In genomic region chr9:32526707-32527048, GRCh38 we compare ENCODE assay signal across 8 cellular contexts. TPM values are rescaled to one million over a fixed set of nuclear protein-coding genes. Genes with fewer than 3 reads are reported as not detected.
DNase-seq lines count a peak whose midpoint lies in the region; ATAC-seq, FAIRE-seq and TF ChIP-seq lines count a peak whose summit lies in the region.

No MANE protein-coding gene starts in this region.

- RAD21 ChIA-PET in GM12878 (lab: Charles Lee; ENCODE audit: unreplicated experiment), result interaction anchor here (0.5 to 2.5 kb wide), 8 partner anchors 10 to 149 kb away, joined by 3 to 36 read pairs (median 10); partner anchors contain the start of genes ACO1 and NDUFB6

- TF ChIP-seq EP300 in GM12878 (IDR thresholded peaks at IDR 0.05; ENCODE audit: borderline replicate concordance in 1 of 2, control insufficient read depth in 1 of 2, low read depth in 2 of 2, low read length in 2 of 2), result no peak

- H3K9me3 Mint-ChIP-seq in activated naive CD4-positive, alpha-beta T cell treated with anti-CD3 and anti-CD28 coated beads, Interleukin-2, amount 10 ng/mL, durations not matched to agents 7 days and 5 days, result peaks cover 10% of the 10 kb centered on the region
- H3K9me3 Mint-ChIP-seq in type B pancreatic cell, result peaks cover 5% of the 10 kb centered on the region

- ATAC-seq in GM12878 (no peak), lung (ENCODE audit: insufficient read depth, low FRiP score) (no peak), HG03108 (IDR thresholded peaks at IDR 0.05; ENCODE audit: unreplicated experiment) (no peak), GM19035 (IDR thresholded peaks at IDR 0.05; ENCODE audit: unreplicated experiment) (no peak)

- SMC1A ChIA-PET in GM12878 (lab: Charles Lee; ENCODE audit: uncharacterized antibody, unreplicated experiment), result interaction anchor here (0.6 to 4.4 kb wide), 6 partner anchors 25 to 147 kb away, joined by 3 to 40 read pairs (median 13); partner anchors contain the start of genes ACO1, NDUFB6, SMIM27 and TOPORS

- POLR2A ChIA-PET in GM12878 (lab: Charles Lee), result interaction anchor here (0.7 to 3.3 kb wide), 8 partner anchors 9 to 141 kb away, joined by 3 to 19 read pairs (median 4); partner anchors contain the start of genes SMIM27 and TOPORS

- DNase-seq in activated naive CD4-positive, alpha-beta T cell treated with anti-CD3 and anti-CD28 coated beads, Interleukin-2, amount 10 ng/mL, durations not matched to agents 7 days and 5 days, result no peak
- DNase-seq in activated naive CD4-positive, alpha-beta T cell treated with Interleukin-2 at 50 U/mL for 16 hours, result no peak
- no peak for DNase-seq in GM12878 (ENCODE audit: low read depth, low spot score)
- no peak for DNase-seq in lung (ENCODE audit: low spot score)
- DNase-seq in type B pancreatic cell (ENCODE audit: extremely low spot score, unreplicated experiment), result no peak
- no peak for DNase-seq in stimulated activated CD4-positive, alpha-beta T cell treated with anti-CD3 and anti-CD28 coated beads, Interleukin-12 subunit alpha, Interleukin-12 subunit beta, amount 100 ng/mL, for 4 hours

- H3K4me1 ChIP-seq in GM12878 (ENCODE audit: control insufficient read depth, insufficient read depth, low read length) (no peaks in the 10 kb centered on the region; the same call in 1 of the 2 replicates), lung (ENCODE audit: control insufficient read depth in 2 of 2, insufficient read depth in 2 of 2, low read length in 2 of 2) (peaks cover 4 to 17% of the 10 kb centered on the region in 2 donors)

- 0% methylated on average over 2 of the region's 2 CpGs for WGBS in GM12878 (ENCODE audit: insufficient coverage, insufficient replicate concordance, low lambda C conversion rate, missing lambda C conversion rate)
- WGBS in lung, 2 donors, result 12 to 18% methylated on average over 2 of the region's 2 CpGs

- CTCF ChIA-PET in activated naive CD4-positive, alpha-beta T cell treated with anti-CD3 and anti-CD28 coated beads, Interleukin-2, amount 10 ng/mL, durations not matched to agents 7 days and 5 days (lab: Charles Lee), result interaction anchor here (0.6 to 2.3 kb wide), 11 partner anchors 10 to 346 kb away, joined by 3 to 25 read pairs (median 6); partner anchors contain the start of genes ACO1 and NDUFB6
- CTCF ChIA-PET in GM12878 (lab: Yijun Ruan, JAX), result interaction anchor here (1.1 to 3.3 kb wide), 10 partner anchors 18 to 275 kb away, joined by 3 to 58 read pairs (median 16); partner anchors contain the start of genes ACO1, NDUFB6, SMIM27 and TOPORS

- H3K27me3 ChIP-seq in GM12878 (replicated peaks in 1 of 2; ENCODE audit: control insufficient read depth in 2 of 2, insufficient read depth in 2 of 2, low read length in 1 of 2) (no peaks in the 10 kb centered on the region), lung (ENCODE audit: control insufficient read depth, insufficient read depth) (no peaks in the 10 kb centered on the region)

- no TSS peak for BruUV-seq in GM12878 (replicated peaks; lab: Mats Ljungman, UMichigan)

- TF ChIP-seq RAD21 in GM12878 (IDR thresholded peaks at IDR 0.05; ENCODE audit: insufficient read depth, low read depth, low read length), result no peak

- peaks cover 43% of the 10 kb centered on the region for H3K4me1 Mint-ChIP-seq in activated naive CD4-positive, alpha-beta T cell treated with anti-CD3 and anti-CD28 coated beads, Interleukin-2, amount 10 ng/mL, durations not matched to agents 7 days and 5 days
- peaks cover 10% of the 10 kb centered on the region for H3K4me1 Mint-ChIP-seq in type B pancreatic cell (ENCODE audit: unreplicated experiment)

- H4K20me1 ChIP-seq in GM12878 (ENCODE audit: control insufficient read depth, insufficient read depth), result no peaks in the 10 kb centered on the region

- peaks cover 32% of the 10 kb centered on the region for H3K36me3 Mint-ChIP-seq in activated naive CD4-positive, alpha-beta T cell treated with anti-CD3 and anti-CD28 coated beads, Interleukin-2, amount 10 ng/mL, durations not matched to agents 7 days and 5 days
- H3K36me3 Mint-ChIP-seq in type B pancreatic cell, result peaks cover 22% of the 10 kb centered on the region

- H3K4me3 ChIP-seq in GM12878, result peak overlapping the region; percentile 98
- H3K4me3 ChIP-seq in lung, result peak overlapping the region; percentile 69

- no peaks in the 10 kb centered on the region for H3K27me3 Mint-ChIP-seq in activated naive CD4-positive, alpha-beta T cell treated with anti-CD3 and anti-CD28 coated beads, Interleukin-2, amount 10 ng/mL, durations not matched to agents 7 days and 5 days
- no peaks in the 10 kb centered on the region for H3K27me3 Mint-ChIP-seq in type B pancreatic cell

- H3K9ac ChIP-seq in GM12878 (ENCODE audit: control insufficient read depth, insufficient read depth, low read length), result peak overlapping the region; percentile 89

- no peak for TF ChIP-seq POLR2A in GM12878 (IDR thresholded peaks at IDR 0.05; ENCODE audit: low read depth, low read length)

- H3K9me3 ChIP-seq in GM12878 (replicated peaks; ENCODE audit: control insufficient read depth, insufficient read depth, low read length) (no peaks in the 10 kb centered on the region; the same call in 2 of the 3 replicates), lung (ENCODE audit: control insufficient read depth in 2 of 2, insufficient read depth in 1 of 2, low read length in 1 of 2) (no peaks in the 10 kb centered on the region)

- H2AFZ ChIP-seq in GM12878 (ENCODE audit: control insufficient read depth, low read depth, low read length), result peak overlapping the region; percentile 85

- peak overlapping the region; percentile 94 for H3K27ac Mint-ChIP-seq in activated naive CD4-positive, alpha-beta T cell treated with anti-CD3 and anti-CD28 coated beads, Interleukin-2, amount 10 ng/mL, durations not matched to agents 7 days and 5 days
- H3K27ac Mint-ChIP-seq in type B pancreatic cell, result peak overlapping the region; percentile 90

- intact Hi-C loops in GM12878 (cut with micrococcal nuclease; ENCODE audit: unreplicated experiment), result loop anchor here (1.0 kb wide), 2 partner anchors 26 to 148 kb away; partner anchors contain the start of genes SMIM27 and TOPORS

- in situ Hi-C loops in GM12878 (cut with MboI), result no loop called here

- FAIRE-seq in GM12878 (lab: Jason Lieb, UNC), result no peak

- peaks cover 25% of the 10 kb centered on the region for H3K79me2 ChIP-seq in GM12878 (ENCODE audit: control insufficient read depth, insufficient read depth, low read length)

- peak overlapping the region; percentile 91 for H3K4me3 Mint-ChIP-seq in activated naive CD4-positive, alpha-beta T cell treated with anti-CD3 and anti-CD28 coated beads, Interleukin-2, amount 10 ng/mL, durations not matched to agents 7 days and 5 days
- H3K4me3 Mint-ChIP-seq in type B pancreatic cell, result peak overlapping the region; percentile 94

- no peaks in the 10 kb centered on the region for H3K36me3 ChIP-seq in GM12878 (ENCODE audit: control insufficient read depth in 2 of 2, insufficient read depth in 2 of 2, low read length in 1 of 2)
- H3K36me3 ChIP-seq in lung (ENCODE audit: control insufficient read depth in 2 of 2, insufficient read depth in 2 of 2, low read length in 2 of 2), result peaks cover 0 to 1% of the 10 kb centered on the region in 2 donors

- TF ChIP-seq CTCF in GM12878 (IDR thresholded peaks at IDR 0.05 in 2 of 3, conservative IDR thresholded peaks at IDR 0.05 in 1 of 3; ENCODE audit: control insufficient read depth in 2 of 3, extremely low read depth in 1 of 3, insufficient read depth in 1 of 3, low read depth in 3 of 3, low read length in 3 of 3), result no peak
- TF ChIP-seq CTCF in lung (IDR thresholded peaks at IDR 0.05; ENCODE audit: control extremely low read depth, extremely low read depth), result no peak
- no peak for TF ChIP-seq CTCF in type B pancreatic cell (conservative IDR thresholded peaks at IDR 0.05)

- peak overlapping the region; percentile 84 for H3K27ac ChIP-seq in GM12878 (ENCODE audit: control insufficient read depth, insufficient read depth)
- peak overlapping the region; percentile 9 to 92 for H3K27ac ChIP-seq in lung (ENCODE audit: low read depth in 1 of 2, low read length in 1 of 2)

- peak overlapping the region; percentile 86 for H3K4me2 ChIP-seq in GM12878 (ENCODE audit: control insufficient read depth, insufficient read depth)

RNA-seq across cellular contexts. Expression of gene RIGI, which starts 0.7 kb away (rescaled TPM):
- 20.2 and 21.7 TPM in 2 replicates for total RNA-seq in GM12878 (2013; cell fraction: nucleolus; rRNA removed)
- total RNA-seq in GM12878 (2014; rRNA removed) (12.3 and 13.0 TPM in 2 replicates), GM12878 (2014; rRNA removed; fragmentation: Illumina TruSeq; extraction: Trizol) (15.2 and 16.5 TPM in 2 replicates), GM12878 (2021) (10.0 and 10.4 TPM in 2 replicates), lung (10 to 100 TPM in 1 of 2 donors, 1 to 10 TPM in 1; 8.5 to 17.9 TPM), type B pancreatic cell (ENCODE audit: low replicate concordance) (5.8 and 7.7 TPM in 2 replicates)
- 2.6 TPM for polyA plus RNA-seq in GM12878 (2011; ENCODE audit: low read depth)
- polyA plus RNA-seq in GM12878 (2011; rRNA removed) (13.0 and 18.1 TPM in 2 replicates), GM12878 (2014; fragmentation: Illumina TruSeq; extraction: Trizol) (13.9 and 17.1 TPM in 2 replicates), GM12878 (2014; fragmentation: Nextera tagmentation; extraction: Ambion mirVana) (1 to 10 TPM; 6.3 to 7.2 TPM), GM12878 (2014; rRNA removed) (6.3 and 7.8 TPM in 2 replicates), GM12878 (2016; fragmentation: Nextera tagmentation; extraction: Ambion mirVana) (1 to 10 TPM; 5.3 to 7.0 TPM), lung (1 to 10 TPM; 4.8 to 9.2 TPM)
- polyA plus RNA-seq in GM12878 (2011; cell fraction: cytosol; rRNA removed), result 5.0 and 5.6 TPM in 2 replicates
- 9.4 and 9.6 TPM in 2 replicates for polyA plus RNA-seq in GM12878 (2011; cell fraction: nucleus; rRNA removed)
- polyA plus RNA-seq in GM12878 (2012), result 3.1 and 4.0 TPM in 2 replicates
- 9.3 and 14.2 TPM in 2 replicates for polyA minus RNA-seq in GM12878 (2011; rRNA and poly(A)+ RNA removed)
- polyA minus RNA-seq in GM12878 (2011; cell fraction: cytosol; rRNA and poly(A)+ RNA removed), result 3.2 and 4.8 TPM in 2 replicates
- polyA minus RNA-seq in GM12878 (2011; cell fraction: nucleus; rRNA and poly(A)+ RNA removed), result 7.3 and 10.0 TPM in 2 replicates

RNA-seq across cellular contexts. Expression of gene SMIM27, which starts 25.4 kb away (rescaled TPM):
- 4.1 and 6.0 TPM in 2 replicates for total RNA-seq in GM12878 (2013; cell fraction: nucleolus; rRNA removed)
- total RNA-seq in GM12878 (2014; rRNA removed) (20.5 and 23.7 TPM in 2 replicates), GM12878 (2014; rRNA removed; fragmentation: Illumina TruSeq; extraction: Trizol) (21.1 and 21.5 TPM in 2 replicates), GM12878 (2021) (18.6 and 19.6 TPM in 2 replicates), lung (10 to 100 TPM in 1 of 2 donors, 1 to 10 TPM in 1; 7.7 to 12.1 TPM), type B pancreatic cell (ENCODE audit: low replicate concordance) (9.1 and 12.7 TPM in 2 replicates)
- 26.7 TPM for polyA plus RNA-seq in GM12878 (2011; ENCODE audit: low read depth)
- polyA plus RNA-seq in GM12878 (2011; rRNA removed) (29.3 and 37.2 TPM in 2 replicates), GM12878 (2014; fragmentation: Illumina TruSeq; extraction: Trizol) (4.1 and 12.2 TPM in 2 replicates), GM12878 (2014; fragmentation: Nextera tagmentation; extraction: Ambion mirVana) (10 to 100 TPM; 38.6 to 39.9 TPM), GM12878 (2014; rRNA removed) (22.2 and 31.5 TPM in 2 replicates), GM12878 (2016; fragmentation: Nextera tagmentation; extraction: Ambion mirVana) (10 to 100 TPM; 44.1 to 47.3 TPM), lung (10 to 100 TPM in 1 of 2 donors, 1 to 10 TPM in 1; 5.3 to 13.5 TPM)
- 6.3 and 7.5 TPM in 2 replicates for polyA plus RNA-seq in GM12878 (2011; cell fraction: cytosol; rRNA removed)
- polyA plus RNA-seq in GM12878 (2011; cell fraction: nucleus; rRNA removed), result 6.1 and 10.2 TPM in 2 replicates
- polyA plus RNA-seq in GM12878 (2012), result 42.0 and 84.4 TPM in 2 replicates
- polyA minus RNA-seq in GM12878 (2011; rRNA and poly(A)+ RNA removed), result 4.8 and 5.7 TPM in 2 replicates
- 7.5 TPM in 1 of 2 replicates, not detected in the other for polyA minus RNA-seq in GM12878 (2011; cell fraction: cytosol; rRNA and poly(A)+ RNA removed)
- polyA minus RNA-seq in GM12878 (2011; cell fraction: nucleus; rRNA and poly(A)+ RNA removed), result 8.6 and 11.5 TPM in 2 replicates

RNA-seq across cellular contexts. Expression of gene TOPORS, which starts 25.7 kb away (rescaled TPM):
- total RNA-seq in GM12878 (2013; cell fraction: nucleolus; rRNA removed), result 26.2 and 29.2 TPM in 2 replicates
- total RNA-seq in GM12878 (2014; rRNA removed), result 14.0 and 19.2 TPM in 2 replicates
- total RNA-seq in GM12878 (2014; rRNA removed; fragmentation: Illumina TruSeq; extraction: Trizol), result 27.1 and 27.8 TPM in 2 replicates
- 12.7 and 12.8 TPM in 2 replicates for total RNA-seq in GM12878 (2021)
- 5.1 TPM for polyA plus RNA-seq in GM12878 (2011; ENCODE audit: low read depth)
- 14.6 and 22.6 TPM in 2 replicates for polyA plus RNA-seq in GM12878 (2011; rRNA removed)
- 4.8 and 6.0 TPM in 2 replicates for polyA plus RNA-seq in GM12878 (2011; cell fraction: cytosol; rRNA removed)
- 11.4 and 12.2 TPM in 2 replicates for polyA plus RNA-seq in GM12878 (2011; cell fraction: nucleus; rRNA removed)
- 8.0 and 9.8 TPM in 2 replicates for polyA plus RNA-seq in GM12878 (2012)
- polyA plus RNA-seq in GM12878 (2014; fragmentation: Illumina TruSeq; extraction: Trizol), result 20.6 and 28.0 TPM in 2 replicates
- 1 to 10 TPM; 6.0 to 6.6 TPM for polyA plus RNA-seq in GM12878 (2014; fragmentation: Nextera tagmentation; extraction: Ambion mirVana)
- polyA plus RNA-seq in GM12878 (2014; rRNA removed), result 7.3 and 9.1 TPM in 2 replicates
- 10 to 100 TPM; 17.9 to 18.2 TPM for polyA plus RNA-seq in GM12878 (2016; fragmentation: Nextera tagmentation; extraction: Ambion mirVana)
- polyA minus RNA-seq in GM12878 (2011; rRNA and poly(A)+ RNA removed), result 16.9 and 24.3 TPM in 2 replicates
- polyA minus RNA-seq in GM12878 (2011; cell fraction: cytosol; rRNA and poly(A)+ RNA removed), result 5.2 and 6.2 TPM in 2 replicates
- 9.3 and 14.2 TPM in 2 replicates for polyA minus RNA-seq in GM12878 (2011; cell fraction: nucleus; rRNA and poly(A)+ RNA removed)
- total RNA-seq in lung, result 10 to 100 TPM; 11.3 to 31.4 TPM
- polyA plus RNA-seq in lung, result 1 to 10 TPM; 6.3 to 7.1 TPM
- 16.7 and 18.4 TPM in 2 replicates for total RNA-seq in type B pancreatic cell (ENCODE audit: low replicate concordance)

RNA-seq across cellular contexts. Expression of gene NDUFB6, which starts 46.3 kb away (rescaled TPM):
- total RNA-seq in GM12878 (2013; cell fraction: nucleolus; rRNA removed), result 8.1 and 8.8 TPM in 2 replicates
- total RNA-seq in GM12878 (2014; rRNA removed) (47.6 and 52.6 TPM in 2 replicates), GM12878 (2014; rRNA removed; fragmentation: Illumina TruSeq; extraction: Trizol) (35.3 and 40.3 TPM in 2 replicates), GM12878 (2021) (51.2 and 54.9 TPM in 2 replicates), lung (10 to 100 TPM; 40.6 to 48.6 TPM), type B pancreatic cell (ENCODE audit: low replicate concordance) (42.9 and 45.6 TPM in 2 replicates)
- polyA plus RNA-seq in GM12878 (2011; ENCODE audit: low read depth), result 49.2 TPM
- polyA plus RNA-seq in GM12878 (2011; rRNA removed) (57.6 and 68.3 TPM in 2 replicates), GM12878 (2014; fragmentation: Illumina TruSeq; extraction: Trizol) (14.7 and 26.3 TPM in 2 replicates), GM12878 (2014; fragmentation: Nextera tagmentation; extraction: Ambion mirVana) (10 to 100 TPM; 80.8 to 84.3 TPM), GM12878 (2014; rRNA removed) (56.2 and 65.2 TPM in 2 replicates), GM12878 (2016; fragmentation: Nextera tagmentation; extraction: Ambion mirVana) (100 to 1,000 TPM; 237 to 269 TPM), lung (10 to 100 TPM; 34.4 to 43.9 TPM)
- 41.9 and 48.8 TPM in 2 replicates for polyA plus RNA-seq in GM12878 (2011; cell fraction: cytosol; rRNA removed)
- 25.0 and 33.4 TPM in 2 replicates for polyA plus RNA-seq in GM12878 (2011; cell fraction: nucleus; rRNA removed)
- polyA plus RNA-seq in GM12878 (2012), result 35.2 and 38.4 TPM in 2 replicates
- 3.3 and 7.5 TPM in 2 replicates for polyA minus RNA-seq in GM12878 (2011; rRNA and poly(A)+ RNA removed)
- polyA minus RNA-seq in GM12878 (2011; cell fraction: cytosol; rRNA and poly(A)+ RNA removed), result 10.6 and 12.6 TPM in 2 replicates
- 8.1 and 9.9 TPM in 2 replicates for polyA minus RNA-seq in GM12878 (2011; cell fraction: nucleus; rRNA and poly(A)+ RNA removed)
